27 cellular contexts compared by ENCODE assay signal in genomic region chr3:99482191-99482590, GRCh38.
"Had no signal": no experiment of that assay in that cellular context is flagged by ENCODE, and none has a peak within 500 bp of the region (broad histone marks: within the 10 kb centered on the region; RNA-seq: fewer than 3 reads in every experiment).

No MANE protein-coding gene starts in this region.

- H3K36me3 Mint-ChIP-seq: immature natural killer cell; memory B cell; mesothelial cell of epicardium; naive B cell; natural killer cell treated with Interleukin-12 subunit alpha and Interleukin-12 subunit beta and Interleukin-15 and Interleukin-18, amount 100 ng/mL, for 72 hours; stimulated activated naive B cell treated with anti-CD40 and anti-IgM and Interleukin-4, amounts not matched to agents 10 μg/mL and 1 μg/mL and 100 μg/mL, for 72 hours had no signal

- H3K27ac ChIP-seq: colonic mucosa, lower lobe of right lung, neutrophil, pancreas, right lobe of liver, thoracic aorta, tibial nerve, upper lobe of left lung had no signal

- H3K4me3 ChIP-seq: colonic mucosa, lower lobe of right lung, mucosa of descending colon, pancreas, right lobe of liver, thoracic aorta, tibial nerve, upper lobe of left lung had no signal

- ATAC-seq: left ventricle myocardium superior; lower lobe of right lung; mucosa of descending colon; natural killer cell treated with Interleukin-12 subunit alpha and Interleukin-12 subunit beta and Interleukin-15 and Interleukin-18, amount 100 ng/mL, for 72 hours; pancreas; right lobe of liver; stimulated activated naive B cell treated with anti-CD40 and anti-IgM and Interleukin-4, amounts not matched to agents 10 μg/mL and 1 μg/mL and 100 μg/mL, for 72 hours had no signal

- DNase-seq: colonic mucosa; effector memory CD4-positive, alpha-beta T cell; hypothalamus; immature natural killer cell; islet precursor cell; kidney glomerular epithelial cell; left ventricle myocardium superior; lower lobe of right lung; mucosa of descending colon; naive B cell; pancreas; retina; right lobe of liver; small intestine; stimulated activated CD4-positive, alpha-beta T cell treated with anti-CD3 and anti-CD28 coated beads, Interleukin-15, amount 100 ng/mL, for 24 hours; stimulated activated CD4-positive, alpha-beta T cell treated with anti-CD3 and anti-CD28 coated beads, Interleukin-2, amount 100 ng/mL, for 48 hours; stimulated activated naive B cell treated with anti-CD40 and anti-IgM and Interleukin-4, amounts not matched to agents 10 μg/mL and 1 μg/mL and 100 μg/mL, for 72 hours; upper lobe of left lung had no signal

- H3K4me3 Mint-ChIP-seq: dendritic cell treated with granulocyte-macrophage colony-stimulating factor and Interleukin-4, amounts not matched to agents 40 ng/mL and 50 ng/mL, for 4 days; immature natural killer cell; memory B cell; mesothelial cell of epicardium; naive B cell; natural killer cell treated with Interleukin-12 subunit alpha and Interleukin-12 subunit beta and Interleukin-15 and Interleukin-18, amount 100 ng/mL, for 72 hours; neural crest cell; stimulated activated naive B cell treated with anti-CD40 and anti-IgM and Interleukin-4, amounts not matched to agents 10 μg/mL and 1 μg/mL and 100 μg/mL, for 72 hours; stimulated activated naive CD8-positive, alpha-beta T cell treated with anti-CD3 and anti-CD28 coated beads, Interleukin-15, Interleukin-2, amounts not matched to agents 100 ng/mL and 50 ng/mL, for 24 hours had no signal

- H3K27me3 Mint-ChIP-seq: dendritic cell treated with granulocyte-macrophage colony-stimulating factor and Interleukin-4, amounts not matched to agents 40 ng/mL and 50 ng/mL, for 4 days; memory B cell; naive B cell; natural killer cell treated with Interleukin-12 subunit alpha and Interleukin-12 subunit beta and Interleukin-15 and Interleukin-18, amount 100 ng/mL, for 72 hours; stimulated activated naive B cell treated with anti-CD40 and anti-IgM and Interleukin-4, amounts not matched to agents 10 μg/mL and 1 μg/mL and 100 μg/mL, for 72 hours; stimulated activated naive CD8-positive, alpha-beta T cell treated with anti-CD3 and anti-CD28 coated beads, Interleukin-15, Interleukin-2, amounts not matched to agents 100 ng/mL and 50 ng/mL, for 24 hours had no signal

- H3K4me1 ChIP-seq: colonic mucosa, lower lobe of right lung, pancreas, right lobe of liver, tibial nerve, upper lobe of left lung had no signal

- H3K36me3 ChIP-seq: colonic mucosa, lower lobe of right lung, neutrophil, pancreas, right lobe of liver, thoracic aorta, tibial nerve, upper lobe of left lung had no signal

- H3K27me3 ChIP-seq: colonic mucosa, neutrophil, pancreas, right lobe of liver, tibial nerve, upper lobe of left lung had no signal

- H3K4me1 Mint-ChIP-seq: immature natural killer cell; memory B cell; mesothelial cell of epicardium; naive B cell; neural crest cell; stimulated activated naive B cell treated with anti-CD40 and anti-IgM and Interleukin-4, amounts not matched to agents 10 μg/mL and 1 μg/mL and 100 μg/mL, for 72 hours had no signal

- H3K9me3 Mint-ChIP-seq: memory B cell had no signal

- H3K27ac Mint-ChIP-seq: dendritic cell treated with granulocyte-macrophage colony-stimulating factor and Interleukin-4, amounts not matched to agents 40 ng/mL and 50 ng/mL, for 4 days; immature natural killer cell; memory B cell; mesothelial cell of epicardium; naive B cell; natural killer cell treated with Interleukin-12 subunit alpha and Interleukin-12 subunit beta and Interleukin-15 and Interleukin-18, amount 100 ng/mL, for 72 hours; stimulated activated naive B cell treated with anti-CD40 and anti-IgM and Interleukin-4, amounts not matched to agents 10 μg/mL and 1 μg/mL and 100 μg/mL, for 72 hours; stimulated activated naive CD8-positive, alpha-beta T cell treated with anti-CD3 and anti-CD28 coated beads, Interleukin-15, Interleukin-2, amounts not matched to agents 100 ng/mL and 50 ng/mL, for 24 hours had no signal

- H3K9me3 ChIP-seq: colonic mucosa, lower lobe of right lung, pancreas, right lobe of liver, thoracic aorta, upper lobe of left lung had no signal
